Comparison of ENCODE assay signal across 26 cellular contexts in genomic region chr20:48538856-48539255, GRCh38.
DNase-seq lines count a peak whose midpoint lies in the region; ATAC-seq and TF ChIP-seq lines count a peak whose summit lies in the region.
"Had no signal": no experiment of that assay in that cellular context is flagged by ENCODE, and none has a peak within 500 bp of the region (broad histone marks: within the 10 kb centered on the region; RNA-seq: fewer than 3 reads in every experiment).

No MANE protein-coding gene starts in this region.

- intact Hi-C loops in PC-3 (cut with micrococcal nuclease), result no loop called here

- DNase-seq in GM23338 (ENCODE audit: low spot score) (peak; percentile 19), PC-3 (peak; percentile 81), hepatocyte (ENCODE audit: low spot score) (no peak), neural progenitor cell (ENCODE audit: low spot score) (no peak), COLO829 (ENCODE audit: low spot score) (no peak), left lobe of liver (ENCODE audit: low spot score) (no peak)
- DNase-seq: activated CD4-positive, alpha-beta T cell treated with anti-CD3 and anti-CD28 coated beads for 48 hours; activated naive CD8-positive, alpha-beta T cell treated with anti-CD3 and anti-CD28 coated beads for 36 hours; CD4-positive, CD25-positive, alpha-beta regulatory T cell; DMS153; effector memory CD8-positive, alpha-beta T cell; GDM1; glutamatergic neuron; GOT3; kidney; naive thymus-derived CD4-positive, alpha-beta T cell; NCI-H526; SHP77; sigmoid colon; T-helper 1 cell had no signal

- no peak overlapping the region for H2AFZ ChIP-seq in GM23338
- H2AFZ ChIP-seq in PC-3 (ENCODE audit: low read length), result no peak overlapping the region
- no peak overlapping the region for H2AFZ ChIP-seq in hepatocyte
- no peak overlapping the region for H2AFZ ChIP-seq in neural progenitor cell (replicated peaks)

- BruUV-seq in PC-3 (replicated peaks; lab: Mats Ljungman, UMichigan), result no TSS peak

- peaks cover 4% of the 10 kb centered on the region; the same call in 1 of the 2 replicates for H3K9me2 ChIP-seq in GM23338 (ENCODE audit: insufficient read depth)
- H3K9me2 ChIP-seq in PC-3 (replicated peaks; ENCODE audit: low read length), result no peaks in the 10 kb centered on the region
- no peaks in the 10 kb centered on the region for H3K9me2 ChIP-seq in hepatocyte (replicated peaks; ENCODE audit: insufficient read depth)

- no peaks in the 10 kb centered on the region for H3K27me3 ChIP-seq in GM23338 (ENCODE audit: insufficient read depth)
- peaks cover 39% of the 10 kb centered on the region for H3K27me3 ChIP-seq in PC-3 (ENCODE audit: low read length)
- no peaks in the 10 kb centered on the region for H3K27me3 ChIP-seq in hepatocyte
- H3K27me3 ChIP-seq in neural progenitor cell, result no peaks in the 10 kb centered on the region
- H3K27me3 ChIP-seq: pancreas had no signal

- H3K36me3 Mint-ChIP-seq in GM23338 (ENCODE audit: low read depth) (peaks cover 7% of the 10 kb centered on the region), neural progenitor cell (peaks cover 2% of the 10 kb centered on the region)
- H3K36me3 Mint-ChIP-seq: activated naive CD8-positive, alpha-beta T cell treated with anti-CD3 and anti-CD28 coated beads for 36 hours; brain; CD4-positive, CD25-positive, alpha-beta regulatory T cell had no signal

- peaks cover 26% of the 10 kb centered on the region for H3K4me1 Mint-ChIP-seq in GM23338
- H3K4me1 Mint-ChIP-seq in neural progenitor cell, result peaks cover 29% of the 10 kb centered on the region
- H3K4me1 Mint-ChIP-seq: activated naive CD8-positive, alpha-beta T cell treated with anti-CD3 and anti-CD28 coated beads for 36 hours; activated T-helper 17 cell treated with anti-CD3 and anti-CD28 coated beads, Interleukin-2, amount 50 U/mL, for 72 hours; CD4-positive, CD25-positive, alpha-beta regulatory T cell; naive thymus-derived CD4-positive, alpha-beta T cell had no signal

- TF ChIP-seq CTCF in GM23338 (conservative IDR thresholded peaks at IDR 0.05; ENCODE audit: low read depth in 2 of 2), result no peak
- no peak for TF ChIP-seq CTCF in PC-3 (conservative IDR thresholded peaks at IDR 0.05; ENCODE audit: low read depth, low read length)
- no peak for TF ChIP-seq CTCF in hepatocyte (IDR thresholded peaks at IDR 0.05; ENCODE audit: poor library complexity)
- TF ChIP-seq CTCF in neural progenitor cell (IDR thresholded peaks at IDR 0.05), result no peak

- H3K27ac ChIP-seq in GM23338 (ENCODE audit: low read depth), result peak overlapping the region; percentile 51; the same call in 1 of the 2 replicates
- H3K27ac ChIP-seq in PC-3 (ENCODE audit: low read length), result peak overlapping the region; percentile 55
- no peak overlapping the region for H3K27ac ChIP-seq in hepatocyte
- H3K27ac ChIP-seq in neural progenitor cell, result no peak overlapping the region
- H3K27ac ChIP-seq: pancreas, sigmoid colon had no signal

- H3K27me3 Mint-ChIP-seq in GM23338 (ENCODE audit: insufficient read depth, low read depth, poor library complexity) (peaks cover 12% of the 10 kb centered on the region), neural progenitor cell (ENCODE audit: insufficient read depth, low read depth) (peaks cover 5% of the 10 kb centered on the region)

- peaks cover 8% of the 10 kb centered on the region; the same call in 1 of the 2 replicates for H3K4me1 ChIP-seq in GM23338 (ENCODE audit: insufficient read depth)
- H3K4me1 ChIP-seq in PC-3 (ENCODE audit: insufficient read depth, low read length), result peaks cover 22% of the 10 kb centered on the region
- peaks cover 9% of the 10 kb centered on the region for H3K4me1 ChIP-seq in hepatocyte (ENCODE audit: insufficient read depth)
- H3K4me1 ChIP-seq in neural progenitor cell, result peaks cover 24% of the 10 kb centered on the region
- H3K4me1 ChIP-seq: pancreas had no signal

- peak overlapping the region; percentile 42; the same call in 1 of the 2 replicates for H3K4me2 ChIP-seq in GM23338
- peak overlapping the region; percentile 61 for H3K4me2 ChIP-seq in PC-3 (ENCODE audit: low read length)
- peak overlapping the region; percentile 20 for H3K4me2 ChIP-seq in hepatocyte
- peak overlapping the region; percentile 57 for H3K4me2 ChIP-seq in neural progenitor cell

- H3K4me3 Mint-ChIP-seq in GM23338 (no peak overlapping the region), neural progenitor cell (no peak overlapping the region)
- H3K4me3 Mint-ChIP-seq: activated naive CD8-positive, alpha-beta T cell treated with anti-CD3 and anti-CD28 coated beads for 36 hours; activated T-helper 17 cell treated with anti-CD3 and anti-CD28 coated beads, Interleukin-2, amount 50 U/mL, for 72 hours; brain; CD4-positive, CD25-positive, alpha-beta regulatory T cell; effector memory CD8-positive, alpha-beta T cell; naive thymus-derived CD4-positive, alpha-beta T cell had no signal

- no peaks in the 10 kb centered on the region for H3K36me3 ChIP-seq in GM23338 (ENCODE audit: insufficient read depth)
- H3K36me3 ChIP-seq in PC-3 (ENCODE audit: low read depth, low read length), result no peaks in the 10 kb centered on the region
- H3K36me3 ChIP-seq in hepatocyte (replicated peaks; ENCODE audit: insufficient read depth, low read depth), result no peaks in the 10 kb centered on the region
- no peaks in the 10 kb centered on the region for H3K36me3 ChIP-seq in neural progenitor cell
- H3K36me3 ChIP-seq: pancreas, sigmoid colon had no signal

- H3K9ac ChIP-seq in PC-3 (ENCODE audit: low read length), result no peak overlapping the region
- H3K9ac ChIP-seq in neural progenitor cell, result no peak overlapping the region

- H3K79me2 ChIP-seq in GM23338 (replicated peaks; ENCODE audit: insufficient read depth) (no peaks in the 10 kb centered on the region), PC-3 (ENCODE audit: low read length) (no peaks in the 10 kb centered on the region), hepatocyte (no peaks in the 10 kb centered on the region), neural progenitor cell (ENCODE audit: low read depth) (no peaks in the 10 kb centered on the region)

- peak overlapping the region; percentile 18 for H3K27ac Mint-ChIP-seq in GM23338
- no peak overlapping the region for H3K27ac Mint-ChIP-seq in neural progenitor cell
- H3K27ac Mint-ChIP-seq: activated naive CD8-positive, alpha-beta T cell treated with anti-CD3 and anti-CD28 coated beads for 36 hours; activated T-helper 17 cell treated with anti-CD3 and anti-CD28 coated beads, Interleukin-2, amount 50 U/mL, for 72 hours; brain; CD4-positive, CD25-positive, alpha-beta regulatory T cell; effector memory CD8-positive, alpha-beta T cell; naive thymus-derived CD4-positive, alpha-beta T cell had no signal

- 49% methylated on average over 3 of the region's 3 CpGs for WGBS in hepatocyte (ENCODE audit: low lambda C conversion rate, missing lambda C conversion rate)

- H3K4me3 ChIP-seq in GM23338, result no peak overlapping the region
- peak overlapping the region; percentile 8; the same call in 1 of the 2 replicates for H3K4me3 ChIP-seq in PC-3 (ENCODE audit: low read length)
- H3K4me3 ChIP-seq in hepatocyte, result no peak overlapping the region
- no peak overlapping the region for H3K4me3 ChIP-seq in neural progenitor cell
- H3K4me3 ChIP-seq: pancreas, sigmoid colon had no signal

- H3F3A ChIP-seq in GM23338 (replicated peaks; ENCODE audit: low read depth), result no peaks in the 10 kb centered on the region
- H3F3A ChIP-seq in PC-3 (ENCODE audit: low read length, unreplicated experiment), result no peaks in the 10 kb centered on the region
- peaks cover 13% of the 10 kb centered on the region for H3F3A ChIP-seq in neural progenitor cell (ENCODE audit: low read depth)

- CTCF ChIA-PET in PC-3 (lab: Charles Lee), result interaction anchor here (1.6 kb wide), 1 partner anchor 82 kb away, joined by 7 read pairs; no protein-coding TSS in a partner anchor

- H3K9me3 ChIP-seq in PC-3 (ENCODE audit: low read length) (no peaks in the 10 kb centered on the region), hepatocyte (ENCODE audit: low read depth) (no peaks in the 10 kb centered on the region), neural progenitor cell (ENCODE audit: low read depth) (no peaks in the 10 kb centered on the region)
- H3K9me3 ChIP-seq: pancreas, sigmoid colon had no signal

- no peaks in the 10 kb centered on the region for H4K20me1 ChIP-seq in GM23338 (replicated peaks; ENCODE audit: insufficient read depth)
- no peaks in the 10 kb centered on the region for H4K20me1 ChIP-seq in PC-3 (ENCODE audit: low read length)
- no peaks in the 10 kb centered on the region for H4K20me1 ChIP-seq in hepatocyte (ENCODE audit: insufficient read depth, poor library complexity, severe bottlenecking)
- H4K20me1 ChIP-seq in neural progenitor cell (ENCODE audit: low read depth), result no peaks in the 10 kb centered on the region

- POLR2A ChIA-PET in PC-3 (lab: Charles Lee; ENCODE audit: unreplicated experiment), result interaction anchor here (0.5 to 0.7 kb wide), 2 partner anchors 36 to 126 kb away, joined by 3 read pairs; no protein-coding TSS in a partner anchor

- peak; percentile 65 for ATAC-seq in GM23338
- peak; percentile 38 for ATAC-seq in PC-3
- no peak for ATAC-seq in GM18519 (IDR thresholded peaks at IDR 0.05; ENCODE audit: low FRiP score, unreplicated experiment)
- ATAC-seq in GM18868 (IDR thresholded peaks at IDR 0.05; ENCODE audit: unreplicated experiment), result no peak
- no peak for ATAC-seq in left lobe of liver
- ATAC-seq: activated T-helper 17 cell treated with anti-CD3 and anti-CD28 coated beads, Interleukin-2, amount 50 U/mL, for 72 hours; effector memory CD8-positive, alpha-beta T cell; HepG2; naive thymus-derived CD4-positive, alpha-beta T cell had no signal

- H3K9me3 Mint-ChIP-seq in GM23338 (peaks cover 23% of the 10 kb centered on the region), neural progenitor cell (peaks cover 7% of the 10 kb centered on the region)
- H3K9me3 Mint-ChIP-seq: activated T-helper 17 cell treated with anti-CD3 and anti-CD28 coated beads, Interleukin-2, amount 50 U/mL, for 72 hours; effector memory CD8-positive, alpha-beta T cell had no signal

TF ChIP-seq in GM23338, 12 proteins besides CTCF, POLR2A, EP300 and RAD21 (continues in another document):
- TF ChIP-seq ETS1 (IDR thresholded peaks at IDR 0.05) (no peak), STAT1 (IDR thresholded peaks at IDR 0.05; ENCODE audit: unreplicated experiment) (no peak)

Comparison
In these comparisons a context has a peak if more than half of its experiments do, and no peak if none do; other contexts are left out.
1. ATAC-seq: peak in GM23338 (single experiment) and PC-3 (single experiment); none in GM18519 (single experiment), GM18868 (single experiment) and left lobe of liver (single experiment).
2. DNase-seq: peak in GM23338 (single experiment) and PC-3 (single experiment); none in hepatocyte (single experiment), neural progenitor cell (single experiment), COLO829 (single experiment) and left lobe of liver (single experiment).
3. H3K27ac ChIP-seq: peak in GM23338 (single experiment) and PC-3 (single experiment); none in hepatocyte (single experiment) and neural progenitor cell (single experiment).
4. Peak in every context shown above with its lines, with median percentiles within 50 percentile points of each other: H3K4me2 ChIP-seq.